17 cellular contexts compared by ENCODE assay signal in the genomic region with DNA sequence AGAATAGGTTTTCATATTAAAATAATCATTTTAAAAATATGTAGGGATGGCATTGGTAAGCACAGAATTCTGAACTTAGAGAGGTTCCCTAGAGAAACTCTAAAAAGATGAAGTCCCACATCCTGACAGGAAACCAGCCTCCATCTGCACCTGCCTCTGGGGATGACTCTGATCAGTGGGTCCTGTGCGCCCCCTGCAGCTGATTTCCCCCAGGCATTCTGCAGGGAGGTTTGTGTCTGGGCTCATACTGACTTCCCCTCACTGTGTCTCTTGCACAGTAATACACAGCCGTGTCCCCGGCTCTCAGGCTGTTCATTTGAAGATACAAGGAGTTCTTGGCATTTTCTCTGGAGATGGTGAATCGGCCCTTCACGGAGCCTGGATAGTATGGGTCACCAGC.
A peak's percentile ranks its signal among the peaks of the same experiment; 100 is the strongest.
DNase-seq lines count a peak whose midpoint lies in the region; ATAC-seq, FAIRE-seq and TF ChIP-seq lines count a peak whose summit lies in the region.
"Had no signal": no experiment of that assay in that cellular context is flagged by ENCODE, and none has a peak within 500 bp of the region (broad histone marks: within the 10 kb centered on the region; RNA-seq: fewer than 3 reads in every experiment).

No MANE protein-coding gene starts in this region.

- CTCF ChIA-PET in RWPE1 (lab: Yijun Ruan, JAX): no interaction called here

- H3K9ac ChIP-seq in OCI-LY1 (ENCODE audit: low read length): no peak overlapping the region

- H3K4me1 ChIP-seq in OCI-LY1 (ENCODE audit: insufficient read depth, low read length, severe bottlenecking): no peaks in the 10 kb centered on the region

- no peak overlapping the region for H2AFZ ChIP-seq in OCI-LY1 (ENCODE audit: low read length)
- H2AFZ ChIP-seq: PC-9 had no signal

- H3F3A ChIP-seq in OCI-LY1 (ENCODE audit: insufficient read depth, low read length): no peaks in the 10 kb centered on the region

- peaks cover 5 to 11% (median 10%) of the 10 kb centered on the region in 3 donors for H3K4me1 Mint-ChIP-seq in naive B cell
- H3K4me1 Mint-ChIP-seq: H9, neural crest cell had no signal

- no peak overlapping the region for H3K4me2 ChIP-seq in OCI-LY1 (ENCODE audit: low read length)
- H3K4me2 ChIP-seq: PC-9 had no signal

- no peaks in the 10 kb centered on the region for H3K36me3 Mint-ChIP-seq in naive B cell

- peak overlapping the region in 1 of 6 donors; percentile 42 for H3K27ac Mint-ChIP-seq in naive B cell
- H3K27ac Mint-ChIP-seq: activated T-helper 2 cell treated with anti-CD3 and anti-CD28 coated beads, Interferon-gamma antibody, Interleukin-2, Interleukin-4, amounts not matched to agents 10 μg/mL and 5 μg/mL and 100 μg/mL, durations not matched to agents 14 hours and 24 hours and 36 hours; H9 had no signal

- peak; percentile 16 for DNase-seq in activated T-cell treated with anti-CD3 and anti-CD28 coated beads for 4 hours
- no peak for DNase-seq in activated T-cell treated with anti-CD3 and anti-CD28 coated beads, Interleukin-2, amount 50 U/mL, for 1 hour
- DNase-seq in GM06990 (ENCODE audit: extremely low read depth, insufficient read length): peak; percentile 31
- peak; percentile 31 for DNase-seq in naive B cell
- no peak for DNase-seq in RWPE1 (ENCODE audit: low spot score)
- no peak for DNase-seq in NCI-H774 (lab: John Stamatoyannopoulos, UW)
- no peak for DNase-seq in D721Med (ENCODE audit: insufficient read length, low spot score)
- DNase-seq: cortex of kidney, H9, NCI-H1436 treated with DMSO at 0.1 percent for 48 hours, NCI-H446 treated with DMSO at 0.1 percent for 48 hours, PC-9, WERI-Rb-1 had no signal

- no peak for FAIRE-seq in D721Med (lab: Jason Lieb, UNC)

- H3K36me3 ChIP-seq in GM06990 (ENCODE audit: control insufficient read depth, insufficient read depth, low read length) (no peaks in the 10 kb centered on the region), OCI-LY1 (ENCODE audit: insufficient read depth, low read length) (no peaks in the 10 kb centered on the region)
- H3K36me3 ChIP-seq: thoracic aorta, WERI-Rb-1 had no signal

- no peaks in the 10 kb centered on the region for H3K79me2 ChIP-seq in OCI-LY1 (ENCODE audit: insufficient read depth, low read length)

- no peaks in the 10 kb centered on the region for H3K9me3 Mint-ChIP-seq in naive B cell
- H3K9me3 Mint-ChIP-seq: activated T-helper 2 cell treated with anti-CD3 and anti-CD28 coated beads, Interferon-gamma antibody, Interleukin-2, Interleukin-4, amounts not matched to agents 10 μg/mL and 5 μg/mL and 100 μg/mL, durations not matched to agents 14 hours and 24 hours and 36 hours had no signal

- H3K27me3 Mint-ChIP-seq in naive B cell: peaks cover 0 to 5% (median 0%) of the 10 kb centered on the region in 3 donors

- POLR2A ChIA-PET in RWPE1 (lab: Yijun Ruan, JAX; ENCODE audit: low non-redundant PET): no interaction called here

- H3K9me3 ChIP-seq in OCI-LY1 (ENCODE audit: low read length): no peaks in the 10 kb centered on the region
- H3K9me3 ChIP-seq: thoracic aorta had no signal

- H4K20me1 ChIP-seq in OCI-LY1 (ENCODE audit: insufficient read depth, low read length): no peaks in the 10 kb centered on the region

- TF ChIP-seq CTCF in GM06990 (IDR thresholded peaks at IDR 0.05; ENCODE audit: insufficient read depth, low read length, poor library complexity, severe bottlenecking): peak; percentile 41
- peak; percentile 22; the same call in 1 of the 2 replicates for TF ChIP-seq CTCF in OCI-LY1 (IDR thresholded peaks at IDR 0.05; ENCODE audit: low read length)
- no peak for TF ChIP-seq CTCF in RWPE1 (conservative IDR thresholded peaks at IDR 0.05; ENCODE audit: low read depth)
- no peak for TF ChIP-seq CTCF in D721Med (IDR thresholded peaks at IDR 0.05; ENCODE audit: insufficient read depth, missing control alignments)

- H3K27me3 ChIP-seq in GM06990 (replicated peaks; ENCODE audit: control insufficient read depth, insufficient read depth, low read length) (peaks cover 1% of the 10 kb centered on the region), OCI-LY1 (ENCODE audit: insufficient read depth, low read length) (no peaks in the 10 kb centered on the region)

- no peaks in the 10 kb centered on the region for H3K9me2 ChIP-seq in OCI-LY1 (ENCODE audit: low read depth, low read length)

- H3K27ac ChIP-seq in OCI-LY1 (ENCODE audit: low read depth, low read length, poor library complexity, severe bottlenecking) (no peak overlapping the region), RWPE1 (no peak overlapping the region)
- H3K27ac ChIP-seq: PC-9, thoracic aorta, WERI-Rb-1 had no signal

- H3K4me3 ChIP-seq in GM06990 (replicated peaks; ENCODE audit: low read depth, low read length) (no peak overlapping the region), OCI-LY1 (ENCODE audit: low read depth, low read length, poor library complexity, severe bottlenecking) (no peak overlapping the region)
- H3K4me3 ChIP-seq: PC-9, thoracic aorta had no signal

- peak overlapping the region in 5 of 8 donors; percentile 18 to 73 (median 47) for H3K4me3 Mint-ChIP-seq in naive B cell
- H3K4me3 Mint-ChIP-seq: neural crest cell had no signal

- peak in 1 of 2 donors; percentile 41 for ATAC-seq in naive B cell (ENCODE audit: low read depth in 2 of 2)

Comparison
In these comparisons a context has a peak if more than half of its experiments do, and no peak if none do; other contexts are left out.
1. DNase-seq: peak in activated T-cell treated with anti-CD3 and anti-CD28 coated beads for 4 hours (single experiment), GM06990 (single experiment) and naive B cell (single experiment); none in activated T-cell treated with anti-CD3 and anti-CD28 coated beads, Interleukin-2, amount 50 U/mL, for 1 hour (single experiment), RWPE1 (single experiment), NCI-H774 (single experiment) and D721Med (single experiment).
2. CTCF ChIP-seq: peak in GM06990 (single experiment) and OCI-LY1 (single experiment); none in RWPE1 (single experiment) and D721Med (single experiment).